Comparison of ENCODE assay signal across 8 cellular contexts in genomic region chr10:3068968-3069737, GRCh38. TPM values are rescaled to one million over a fixed set of nuclear protein-coding genes. Genes with fewer than 3 reads are reported as not detected.
DNase-seq lines count a peak whose midpoint lies in the region; FAIRE-seq and TF ChIP-seq lines count a peak whose summit lies in the region.

No MANE protein-coding gene starts in this region.

- H3K4me3 ChIP-seq in H7 (ENCODE audit: insufficient read depth, low read depth, low read length) = peak overlapping the region; percentile 84
- peak overlapping the region; percentile 75 for H3K4me3 ChIP-seq in NT2/D1 (ENCODE audit: insufficient read length, low read depth)
- H3K4me3 ChIP-seq in astrocyte of the spinal cord (ENCODE audit: low read depth, low read length) = peak overlapping the region; percentile 73
- H3K4me3 ChIP-seq in keratinocyte (ENCODE audit: control insufficient read depth in 2 of 3, extremely low read depth in 1 of 3, insufficient read depth in 2 of 3, low read depth in 1 of 3, low read length in 3 of 3) = peak overlapping the region; percentile 81 to 91 (median 91)

- TF ChIP-seq CTCF in astrocyte of the spinal cord (IDR thresholded peaks at IDR 0.05; ENCODE audit: low read depth, low read length) = no peak
- TF ChIP-seq CTCF in keratinocyte (optimal IDR thresholded peaks at IDR 0.05 in 1 of 3, IDR thresholded peaks at IDR 0.05 in 1 of 3, conservative IDR thresholded peaks at IDR 0.05 in 1 of 3; ENCODE audit: extremely low read depth in 1 of 3, insufficient read depth in 2 of 3, low read length in 3 of 3) = no peak

- dilution Hi-C loops in keratinocyte (cut with MboI; ENCODE audit: extremely low pct_ligation_motif_present, low sequenced_read_pairs) = no loop called here

- H4K20me1 ChIP-seq in keratinocyte (ENCODE audit: control insufficient read depth, extremely low read depth, insufficient read depth, low read length) = peaks cover 21% of the 10 kb centered on the region

- H3K27ac ChIP-seq in keratinocyte (ENCODE audit: control insufficient read depth, insufficient read depth, low read length) = peak overlapping the region; percentile 66

- H3K27me3 ChIP-seq in H7 (ENCODE audit: control insufficient read depth, insufficient read depth, low read length) (peaks cover 20% of the 10 kb centered on the region), NT2/D1 (ENCODE audit: insufficient read depth, insufficient read length) (peaks cover 18% of the 10 kb centered on the region), keratinocyte (ENCODE audit: control insufficient read depth, extremely low read depth, insufficient read depth, low read length) (peaks cover 11% of the 10 kb centered on the region)

- H2AFZ ChIP-seq in keratinocyte (ENCODE audit: control insufficient read depth, low read length) = no peak overlapping the region

- H3K36me3 ChIP-seq in H7 (replicated peaks; ENCODE audit: control insufficient read depth, insufficient read depth, low read length) (peaks cover 4% of the 10 kb centered on the region), NT2/D1 (ENCODE audit: insufficient read depth, insufficient read length, low read length) (peaks cover 44% of the 10 kb centered on the region), keratinocyte (ENCODE audit: control insufficient read depth in 2 of 2, extremely low read depth in 1 of 2, insufficient read depth in 2 of 2, low read length in 2 of 2) (peaks cover 7 to 25% of the 10 kb centered on the region in 2 experiments)

- H3K9me3 ChIP-seq in NT2/D1 (ENCODE audit: insufficient read depth, low read length) = no peaks in the 10 kb centered on the region
- no peaks in the 10 kb centered on the region for H3K9me3 ChIP-seq in keratinocyte (ENCODE audit: control insufficient read depth, low read depth, low read length)

- peaks cover 61% of the 10 kb centered on the region for H3K79me2 ChIP-seq in keratinocyte (ENCODE audit: control insufficient read depth, insufficient read depth, low read length)

- peak overlapping the region; percentile 79 for H3K4me2 ChIP-seq in keratinocyte (ENCODE audit: control insufficient read depth, extremely low read depth, insufficient read depth, low read depth, low read length)

- peaks cover 13% of the 10 kb centered on the region for H3K9me1 ChIP-seq in keratinocyte (ENCODE audit: control insufficient read depth, extremely low read depth, insufficient read depth, low read length)

- in situ Hi-C loops in astrocyte of the spinal cord (cut with HindIII; ENCODE audit: low sequenced_read_pairs) = no loop called here

- no peak for FAIRE-seq in keratinocyte (lab: Jason Lieb, UNC)

- H3K4me1 ChIP-seq in NT2/D1 (ENCODE audit: insufficient read depth, insufficient read length) (peaks cover 7% of the 10 kb centered on the region), keratinocyte (ENCODE audit: control insufficient read depth, extremely low read depth, insufficient read depth, low read length) (peaks cover 40% of the 10 kb centered on the region)

- H3K9ac ChIP-seq in NT2/D1 (ENCODE audit: insufficient read length, low read depth) (peak overlapping the region; percentile 91), keratinocyte (ENCODE audit: control insufficient read depth, extremely low read depth, insufficient read depth, low read length) (peak overlapping the region; percentile 85)

- DNase-seq in NCI-H1417 (lab: John Stamatoyannopoulos, UW) = peak in 2 of 3 experiments; percentile 33 to 54
- DNase-seq in NCI-H1417 treated with DMSO at 0.1 percent for 48 hours (lab: John Stamatoyannopoulos, UW) = no peak
- peak; percentile 91 for DNase-seq in H7
- no peak for DNase-seq in NT2/D1 (ENCODE audit: low read depth, low spot score)
- no peak for DNase-seq in astrocyte of the spinal cord (ENCODE audit: low read depth, low spot score)
- DNase-seq in keratinocyte (ENCODE audit: low read depth, low spot score) = no peak
- peak; percentile 24 for DNase-seq in stimulated activated CD4-positive, alpha-beta T cell treated with anti-CD3 and anti-CD28 coated beads, Interleukin-4, amount 100 ng/mL, for 24 hours
- no peak for DNase-seq in glomerular visceral epithelial cell (ENCODE audit: extremely low spot score)

RNA-seq across cellular contexts. Expression of gene PFKP, which starts 1.8 kb away (rescaled TPM):
- total RNA-seq in H7 (2014; rRNA removed; shearing (Covaris generic)) = 104 and 120 TPM in 2 replicates
- polyA plus RNA-seq in keratinocyte = 104 to 134 TPM (median 117 TPM) in 3 replicates
- polyA plus RNA-seq in keratinocyte (2011; ENCODE audit: low read depth) = 117 TPM
- polyA plus RNA-seq in keratinocyte (2011; cell fraction: cytosol; rRNA removed) = 79.3 and 111 TPM in 2 replicates
- polyA plus RNA-seq in keratinocyte (2011; cell fraction: nucleus; rRNA removed) = 162 and 174 TPM in 2 replicates
- polyA plus RNA-seq in keratinocyte (2012; ENCODE audit: low replicate concordance) = 134 and 205 TPM in 2 replicates
- 91.1 to 184 TPM (median 107 TPM) in 3 replicates for polyA minus RNA-seq in keratinocyte
- 150 TPM for polyA minus RNA-seq in keratinocyte (2011; cell fraction: cytosol; rRNA and poly(A)+ RNA removed)
- polyA minus RNA-seq in keratinocyte (2011; cell fraction: nucleus; rRNA and poly(A)+ RNA removed) = 95.1 and 112 TPM in 2 replicates

Comparison
In these comparisons a context has a peak if more than half of its experiments do, and no peak if none do; other contexts are left out.
1. DNase-seq: peak in NCI-H1417 (2 of 3), H7 (single experiment) and stimulated activated CD4-positive, alpha-beta T cell treated with anti-CD3 and anti-CD28 coated beads, Interleukin-4, amount 100 ng/mL, for 24 hours (single experiment); none in NCI-H1417 treated with DMSO at 0.1 percent for 48 hours (single experiment), NT2/D1 (single experiment), astrocyte of the spinal cord (single experiment), keratinocyte (single experiment) and glomerular visceral epithelial cell (single experiment).
2. Peak in every context shown above with its lines, with median percentiles within 50 percentile points of each other: H3K4me3 ChIP-seq.